In genomic region chr13:27920677-27921420, GRCh38 we compare ENCODE assay signal across 9 cellular contexts. TPM values are rescaled to one million over a fixed set of nuclear protein-coding genes. Genes with fewer than 3 reads are reported as not detected.
DNase-seq lines count a peak whose midpoint lies in the region; ATAC-seq and TF ChIP-seq lines count a peak whose summit lies in the region.
"Had no signal": no experiment of that assay in that cellular context is flagged by ENCODE, and none has a peak within 500 bp of the region (broad histone marks: within the 10 kb centered on the region; RNA-seq: fewer than 3 reads in every experiment).

No MANE protein-coding gene starts in this region.

- H3K36me3 ChIP-seq in PC-3 (ENCODE audit: low read depth, low read length), result no peaks in the 10 kb centered on the region
- no peaks in the 10 kb centered on the region for H3K36me3 ChIP-seq in trophoblast cell (ENCODE audit: control insufficient read depth in 1 of 2, insufficient read depth in 2 of 2, low read length in 2 of 2)
- no peaks in the 10 kb centered on the region for H3K36me3 ChIP-seq in SJCRH30

- WGBS in trophoblast cell (ENCODE audit: extremely low coverage, insufficient coverage, insufficient read length), result no CpG with 5 or more reads among the region's 40 CpGs

- H3K4me2 ChIP-seq in PC-3 (ENCODE audit: low read length), result peak overlapping the region; percentile 99
- H3K4me2 ChIP-seq in trophoblast cell (ENCODE audit: low read length), result peak overlapping the region; percentile 42

- peak; percentile 70 for ATAC-seq in PC-3
- ATAC-seq in HG02970 (IDR thresholded peaks at IDR 0.05; ENCODE audit: low FRiP score, unreplicated experiment), result no peak

- no peaks in the 10 kb centered on the region for H3K79me2 ChIP-seq in PC-3 (ENCODE audit: low read length)
- no peaks in the 10 kb centered on the region for H3K79me2 ChIP-seq in trophoblast cell (ENCODE audit: control insufficient read depth, insufficient read depth, low read length, poor library complexity)

- no peak overlapping the region for H3K18ac ChIP-seq in trophoblast cell (ENCODE audit: low read length)

- no peaks in the 10 kb centered on the region for H3F3A ChIP-seq in PC-3 (ENCODE audit: low read length, unreplicated experiment)

- no peaks in the 10 kb centered on the region for H3K9me2 ChIP-seq in PC-3 (replicated peaks; ENCODE audit: low read length)

- BruUV-seq in PC-3 (replicated peaks; lab: Mats Ljungman, UMichigan), result no TSS peak

- H4K20me1 ChIP-seq in PC-3 (ENCODE audit: low read length), result no peaks in the 10 kb centered on the region

- H2AFZ ChIP-seq in PC-3 (ENCODE audit: low read length) (peak overlapping the region; percentile 95), trophoblast cell (ENCODE audit: insufficient read depth, low read length, poor library complexity) (peak overlapping the region; percentile 27)

- H2BK12ac ChIP-seq in trophoblast cell (ENCODE audit: low read length), result no peak overlapping the region

- H3K4me3 ChIP-seq in GM12875 (ENCODE audit: low read depth, low read length) (peak overlapping the region; percentile 39), PC-3 (ENCODE audit: low read length) (peak overlapping the region; percentile 76), epithelial cell of proximal tubule (ENCODE audit: low read depth, low read length) (peak overlapping the region; percentile 32), trophoblast cell (ENCODE audit: low read depth, low read length) (no peak overlapping the region), SJCRH30 (no peak overlapping the region)

- POLR2A ChIA-PET in PC-3 (lab: Charles Lee; ENCODE audit: unreplicated experiment), result no interaction called here

- no peak overlapping the region for H3K4ac ChIP-seq in trophoblast cell (ENCODE audit: low read depth, low read length)

- H4K8ac ChIP-seq in trophoblast cell (ENCODE audit: low read depth, low read length), result no peak overlapping the region

- H3K9ac ChIP-seq in PC-3 (ENCODE audit: low read length), result peak overlapping the region; percentile 31; the same call in 1 of the 2 replicates
- no peak overlapping the region for H3K9ac ChIP-seq in trophoblast cell (ENCODE audit: low read length)

- DNase-seq in PC-3 (peak; percentile 26), epithelial cell of proximal tubule (ENCODE audit: low read depth) (no peak), trophoblast cell (no peak), NCI-H226 (no peak), substantia nigra (lab: John Stamatoyannopoulos, UW) (no peak), SJCRH30 (no peak)

- no peak overlapping the region for H3K14ac ChIP-seq in trophoblast cell (ENCODE audit: low read length)

- H3K27ac ChIP-seq in PC-3 (ENCODE audit: low read length) (no peak overlapping the region), trophoblast cell (ENCODE audit: low read depth, low read length) (no peak overlapping the region), substantia nigra (ENCODE audit: low read depth, low read length, poor library complexity, severe bottlenecking) (no peak overlapping the region), SJCRH30 (no peak overlapping the region)

- no peaks in the 10 kb centered on the region for H3K79me1 ChIP-seq in trophoblast cell (ENCODE audit: low read length)

- intact Hi-C loops in PC-3 (cut with micrococcal nuclease), result no loop called here

- H2BK5ac ChIP-seq in trophoblast cell (ENCODE audit: low read depth, low read length, poor library complexity), result no peak overlapping the region

- H3K23ac ChIP-seq in trophoblast cell (ENCODE audit: low read length), result no peak overlapping the region

- H3K4me1 ChIP-seq in PC-3 (ENCODE audit: insufficient read depth, low read length) (peaks cover 3% of the 10 kb centered on the region), trophoblast cell (ENCODE audit: control insufficient read depth in 1 of 2, insufficient read depth in 2 of 2, low read length in 2 of 2) (peaks cover 8 to 16% of the 10 kb centered on the region in 2 experiments), SJCRH30 (no peaks in the 10 kb centered on the region)

- no peak overlapping the region for H4K12ac ChIP-seq in trophoblast cell (ENCODE audit: low read depth, low read length)

- H3K9me3 ChIP-seq in PC-3 (ENCODE audit: low read length) (no peaks in the 10 kb centered on the region), trophoblast cell (ENCODE audit: insufficient read depth, low read depth, low read length) (peaks cover 9% of the 10 kb centered on the region), SJCRH30 (replicated peaks) (no peaks in the 10 kb centered on the region)

- H4K91ac ChIP-seq in trophoblast cell (ENCODE audit: low read depth, low read length), result no peak overlapping the region

- CTCF ChIA-PET in PC-3 (lab: Charles Lee), result no interaction called here

- no peak overlapping the region for H2BK120ac ChIP-seq in trophoblast cell (ENCODE audit: insufficient read depth, low read length, poor library complexity)

- TF ChIP-seq CTCF in GM12875 (IDR thresholded peaks at IDR 0.05; ENCODE audit: borderline replicate concordance, insufficient read depth, low read depth, low read length) (no peak), PC-3 (conservative IDR thresholded peaks at IDR 0.05; ENCODE audit: low read depth, low read length) (no peak), epithelial cell of proximal tubule (conservative IDR thresholded peaks at IDR 0.05; ENCODE audit: low read depth, low read length) (no peak)

- H2AK5ac ChIP-seq in trophoblast cell (ENCODE audit: low read length), result no peak overlapping the region

- H3K27me3 ChIP-seq in PC-3 (ENCODE audit: low read length) (peaks cover 11% of the 10 kb centered on the region; the same call in 1 of the 2 replicates), trophoblast cell (ENCODE audit: insufficient read depth, low read length) (peaks cover 89% of the 10 kb centered on the region), SJCRH30 (peaks cover 3% of the 10 kb centered on the region; the same call in 1 of the 2 replicates)

RNA-seq across cellular contexts. Expression of gene PDX1, which starts 1.0 kb away (rescaled TPM):
- total RNA-seq in PC-3 (2014; rRNA removed) (0.17 TPM in 1 of 2 replicates, not detected in the other), epithelial cell of proximal tubule (not detected in 2 replicates)
- not detected in 2 replicates for polyA plus RNA-seq in trophoblast cell (2013)
- total RNA-seq in SJCRH30 (2014; rRNA removed; shearing (Covaris generic)), result not detected in 2 replicates
- total RNA-seq: SK-MEL-5 had no signal

RNA-seq across cellular contexts. Expression of gene CDX2, which starts 48.3 kb away (rescaled TPM):
- 0.62 TPM in 1 of 2 replicates, not detected in the other for total RNA-seq in PC-3 (2014; rRNA removed)
- not detected in 2 replicates for total RNA-seq in epithelial cell of proximal tubule
- 2.7 and 2.8 TPM in 2 replicates for polyA plus RNA-seq in trophoblast cell (2013)
- total RNA-seq in SJCRH30 (2014; rRNA removed; shearing (Covaris generic)), result not detected in 2 replicates

Comparison
In these comparisons a context has a peak if more than half of its experiments do, and no peak if none do; other contexts are left out.
1. H3K4me3 ChIP-seq: peak in GM12875 (single experiment), PC-3 (single experiment) and epithelial cell of proximal tubule (single experiment); none in trophoblast cell (single experiment) and SJCRH30 (single experiment).